ENCODE assay signal across 15 cellular contexts in genomic region chr15:99172171-99172570, GRCh38.
"Had no signal": no experiment of that assay in that cellular context is flagged by ENCODE, and none has a peak within 500 bp of the region (broad histone marks: within the 10 kb centered on the region; RNA-seq: fewer than 3 reads in every experiment).

No MANE protein-coding gene starts in this region.

- H3K27me3 ChIP-seq: cardiac muscle cell, SJSA1, upper lobe of left lung had no signal

- H3K4me1 ChIP-seq: SJSA1 had no signal

- H3K36me3 ChIP-seq: cardiac muscle cell had no signal

- H3K9me3 ChIP-seq: SJSA1, upper lobe of left lung had no signal

- H3K4me3 ChIP-seq: cardiac muscle cell, SJSA1, upper lobe of left lung had no signal

- ATAC-seq: activated naive CD4-positive, alpha-beta T cell treated with anti-CD3 and anti-CD28 coated beads, Interleukin-2, amount 50 U/mL, for 72 hours; sciatic nerve had no signal

- DNase-seq: activated CD4-positive, CD25-positive, alpha-beta regulatory T cell treated with anti-CD3 and anti-CD28 coated beads, Interleukin-2, amount 50 U/mL, for 72 hours; activated CD8-positive, alpha-beta memory T cell treated with anti-CD3 and anti-CD28 coated beads for 24 hours; activated CD8-positive, alpha-beta memory T cell treated with anti-CD3 and anti-CD28 coated beads, Interleukin-2, amount 50 U/mL, for 48 hours; activated gamma-delta T cell; dermis blood vessel endothelial cell; nephron progenitor cell; occipital lobe; stimulated activated naive CD4-positive, alpha-beta T cell treated with Interleukin-2 at 50 U/mL for 16 hours; T-helper 2 cell; upper lobe of left lung had no signal

- H3K27ac ChIP-seq: cardiac muscle cell, SJSA1, upper lobe of left lung, VCaP had no signal
